9 cellular contexts compared by ENCODE assay signal in genomic region chr6:30465582-30466306, GRCh38. TPM values are rescaled to one million over a fixed set of nuclear protein-coding genes. Genes with fewer than 3 reads are reported as not detected.
DNase-seq lines count a peak whose midpoint lies in the region; ATAC-seq, FAIRE-seq and TF ChIP-seq lines count a peak whose summit lies in the region.
"Had no signal": no experiment of that assay in that cellular context is flagged by ENCODE, and none has a peak within 500 bp of the region (broad histone marks: within the 10 kb centered on the region; RNA-seq: fewer than 3 reads in every experiment).

No MANE protein-coding gene starts in this region.

- DNase-seq in GM13976 (ENCODE audit: low spot score) (peak; percentile 22), heart right ventricle (no peak), midbrain (lab: John Stamatoyannopoulos, UW) (no peak), NK-92 (lab: John Stamatoyannopoulos, UW; ENCODE audit: unreplicated experiment) (no peak), DMS53 treated with DMSO at 0.1 percent for 48 hours (lab: John Stamatoyannopoulos, UW; ENCODE audit: unreplicated experiment) (no peak), GM19239 (ENCODE audit: insufficient read length, low spot score) (no peak)
- no peak for DNase-seq in activated T-helper 1 cell treated with anti-CD3 and anti-CD28 coated beads, Interleukin-12 subunit alpha, Interleukin-12 subunit beta, Interleukin-2, Interleukin-4 antibody, amounts not matched to agents 30 ng/mL and 10 ng/mL and 1 ng/mL, durations not matched to agents 14 hours and 24 hours and 36 hours (ENCODE audit: low spot score)

- peaks cover 82% of the 10 kb centered on the region for H3K27me3 Mint-ChIP-seq in activated T-helper 1 cell treated with anti-CD3 and anti-CD28 coated beads, Interleukin-12 subunit alpha, Interleukin-12 subunit beta, Interleukin-2, Interleukin-4 antibody, amounts not matched to agents 30 ng/mL and 10 ng/mL and 1 ng/mL, durations not matched to agents 14 hours and 24 hours and 36 hours (ENCODE audit: insufficient read depth)

- no peak overlapping the region for H3K9ac ChIP-seq in rectal smooth muscle tissue (ENCODE audit: low read length)

- no peaks in the 10 kb centered on the region for H3K9me3 ChIP-seq in heart right ventricle
- H3K9me3 ChIP-seq: mucosa of descending colon had no signal

- H3K27ac ChIP-seq in heart right ventricle (no peak overlapping the region), rectal smooth muscle tissue (ENCODE audit: low read depth, low read length) (no peak overlapping the region)

- FAIRE-seq in GM19239 (lab: Jason Lieb, UNC), result no peak

- H3K4me3 ChIP-seq in heart right ventricle (peak overlapping the region; percentile 36 to 60 (median 52)), rectal smooth muscle tissue (ENCODE audit: low read length) (peak overlapping the region; percentile 56)
- H3K4me3 ChIP-seq: mucosa of descending colon had no signal

- no peaks in the 10 kb centered on the region for H3K36me3 Mint-ChIP-seq in activated T-helper 1 cell treated with anti-CD3 and anti-CD28 coated beads, Interleukin-12 subunit alpha, Interleukin-12 subunit beta, Interleukin-2, Interleukin-4 antibody, amounts not matched to agents 30 ng/mL and 10 ng/mL and 1 ng/mL, durations not matched to agents 14 hours and 24 hours and 36 hours (ENCODE audit: low read depth)

- peak overlapping the region; percentile 59 for H3K4me3 Mint-ChIP-seq in activated T-helper 1 cell treated with anti-CD3 and anti-CD28 coated beads, Interleukin-12 subunit alpha, Interleukin-12 subunit beta, Interleukin-2, Interleukin-4 antibody, amounts not matched to agents 30 ng/mL and 10 ng/mL and 1 ng/mL, durations not matched to agents 14 hours and 24 hours and 36 hours

- intact Hi-C loops in activated T-helper 1 cell treated with anti-CD3 and anti-CD28 coated beads, Interleukin-12 subunit alpha, Interleukin-12 subunit beta, Interleukin-2, Interleukin-4 antibody, amounts not matched to agents 30 ng/mL and 10 ng/mL and 1 ng/mL, durations not matched to agents 14 hours and 24 hours and 36 hours (cut with micrococcal nuclease), result loop anchor here (1.0 to 5.0 kb wide), 2 partner anchors 12 to 108 kb away; no protein-coding TSS in a partner anchor
- intact Hi-C loops in heart right ventricle (cut with DNase I), result no loop called here

- peak in 5 of 8 donors; percentile 9 to 13 (median 12) for ATAC-seq in heart right ventricle

- in situ Hi-C loops in GM13976 (cut with MboI; ENCODE audit: low sequenced_read_pairs, unreplicated experiment), result no loop called here

- no peak overlapping the region for H3K27ac Mint-ChIP-seq in activated T-helper 1 cell treated with anti-CD3 and anti-CD28 coated beads, Interleukin-12 subunit alpha, Interleukin-12 subunit beta, Interleukin-2, Interleukin-4 antibody, amounts not matched to agents 30 ng/mL and 10 ng/mL and 1 ng/mL, durations not matched to agents 14 hours and 24 hours and 36 hours

- H3K9me3 Mint-ChIP-seq in activated T-helper 1 cell treated with anti-CD3 and anti-CD28 coated beads, Interleukin-12 subunit alpha, Interleukin-12 subunit beta, Interleukin-2, Interleukin-4 antibody, amounts not matched to agents 30 ng/mL and 10 ng/mL and 1 ng/mL, durations not matched to agents 14 hours and 24 hours and 36 hours, result no peaks in the 10 kb centered on the region

- H3K36me3 ChIP-seq in heart right ventricle, result no peaks in the 10 kb centered on the region
- H3K36me3 ChIP-seq in rectal smooth muscle tissue (ENCODE audit: control insufficient read depth, insufficient read depth, low read length), result no peaks in the 10 kb centered on the region

- H3K4me1 Mint-ChIP-seq in activated T-helper 1 cell treated with anti-CD3 and anti-CD28 coated beads, Interleukin-12 subunit alpha, Interleukin-12 subunit beta, Interleukin-2, Interleukin-4 antibody, amounts not matched to agents 30 ng/mL and 10 ng/mL and 1 ng/mL, durations not matched to agents 14 hours and 24 hours and 36 hours (ENCODE audit: low read depth), result peaks cover 21% of the 10 kb centered on the region

- H3K27me3 ChIP-seq in heart right ventricle, result peaks cover 26 to 100% (median 97%) of the 10 kb centered on the region in 7 donors
- peaks cover 46% of the 10 kb centered on the region for H3K27me3 ChIP-seq in rectal smooth muscle tissue (ENCODE audit: control insufficient read depth, insufficient read depth, low read length)

- H3K4me1 ChIP-seq in heart right ventricle, result peaks cover 5 to 36% (median 28%) of the 10 kb centered on the region in 9 donors
- H3K4me1 ChIP-seq in rectal smooth muscle tissue (ENCODE audit: control insufficient read depth, insufficient read depth, low read length), result no peaks in the 10 kb centered on the region

- 13% methylated on average over 13 of the region's 13 CpGs for WGBS in heart right ventricle, 2 donors

- TF ChIP-seq CTCF in GM13976 (IDR thresholded peaks at IDR 0.05; ENCODE audit: borderline replicate concordance, control extremely low read depth, extremely low read depth, insufficient read depth, missing control alignments) (no peak), heart right ventricle (IDR thresholded peaks at IDR 0.05) (no peak)

RNA-seq across cellular contexts. Expression of gene HLA-E, which starts 23.6 kb away (rescaled TPM):
- 476 and 483 TPM in 2 replicates for total RNA-seq in activated T-helper 1 cell treated with anti-CD3 and anti-CD28 coated beads, Interleukin-12 subunit alpha, Interleukin-12 subunit beta, Interleukin-2, Interleukin-4 antibody, amounts not matched to agents 30 ng/mL and 10 ng/mL and 1 ng/mL, durations not matched to agents 14 hours and 24 hours and 36 hours
- 100 to 1,000 TPM; 121 to 482 (median 155) TPM for total RNA-seq in heart right ventricle
- polyA plus RNA-seq in heart right ventricle, result 100 to 1,000 TPM; 232 to 263 TPM
